ENCODE assay signal across 8 cellular contexts in genomic region chr20:2840138-2840966, GRCh38. TPM values are rescaled to one million over a fixed set of nuclear protein-coding genes. Genes with fewer than 3 reads are reported as not detected.
A peak's percentile ranks its signal among the peaks of the same experiment; 100 is the strongest.
DNase-seq lines count a peak whose midpoint lies in the region; ATAC-seq and TF ChIP-seq lines count a peak whose summit lies in the region.

TSS of gene PCED1A (minus strand) at chr20:2840655. CDS start at chr20:2839912, 743 bp downstream.
TSS of gene VPS16 (plus strand) at chr20:2840745. CDS start at chr20:2840775, 30 bp downstream.

- ATAC-seq in GM19043 (IDR thresholded peaks at IDR 0.05; ENCODE audit: low read depth, unreplicated experiment): peak; percentile 95
- ATAC-seq in HG03354 (IDR thresholded peaks at IDR 0.05; ENCODE audit: poor library complexity, severe bottlenecking, unreplicated experiment): peak; percentile 97

- H3K36me3 ChIP-seq in liver (ENCODE audit: control insufficient read depth in 4 of 4, insufficient read depth in 3 of 4, low read depth in 1 of 4, low read length in 3 of 4): peaks cover 0 to 9% (median 4%) of the 10 kb centered on the region in 4 donors

- peak within 1 kb of the TSS; percentile 87 to 93 for H3K27ac ChIP-seq in liver (ENCODE audit: low read depth in 1 of 2, low read length in 2 of 2)

- TF ChIP-seq RAD21 in liver (IDR thresholded peaks at IDR 0.05): no peak

- DNase-seq in Ammon's horn (ENCODE audit: low spot score) (peak; percentile 89), NCI-H69 (lab: John Stamatoyannopoulos, UW) (peak; percentile 95), dermis blood vessel endothelial cell (peak; percentile 89)
- DNase-seq in activated CD4-positive, alpha-beta T cell treated with anti-CD3 and anti-CD28 coated beads, Interleukin-2, amount 50 U/mL, for 1 hour: peak; percentile 85
- peak; percentile 92 for DNase-seq in stimulated activated CD4-positive, alpha-beta T cell treated with anti-CD3 and anti-CD28 coated beads, Interleukin-4, amount 100 ng/mL, for 24 hours

- H3K4me3 ChIP-seq in liver (ENCODE audit: low read depth in 1 of 3, low read length in 3 of 3): peak within 1 kb of the TSS; percentile 88 to 98 (median 90)

- no peak for TF ChIP-seq CTCF in liver (IDR thresholded peaks at IDR 0.05; ENCODE audit: low read depth, low read length, missing input control)

- no peaks in the 10 kb centered on the region for H3K27me3 ChIP-seq in liver (ENCODE audit: control insufficient read depth in 4 of 4, insufficient read depth in 4 of 4, low read length in 3 of 4)

- peak within 1 kb of the TSS; percentile 74 to 96 for H3K9ac ChIP-seq in liver (ENCODE audit: low read depth in 1 of 2, low read length in 2 of 2)

- H3K9me3 ChIP-seq in liver (ENCODE audit: control insufficient read depth in 4 of 4, low read length in 3 of 4): no peaks in the 10 kb centered on the region

- WGBS in liver: 7% methylated on average over 98 of the region's 98 CpGs

- peaks cover 9 to 16% (median 13%) of the 10 kb centered on the region in 4 donors for H3K4me1 ChIP-seq in liver (ENCODE audit: control insufficient read depth in 4 of 4, insufficient read depth in 4 of 4, low read length in 3 of 4)

TF ChIP-seq in liver, 16 proteins besides CTCF, POLR2A, EP300 and RAD21:
- TF ChIP-seq YY1 (IDR thresholded peaks at IDR 0.05) (peak; percentile 98), FOXA2 (IDR thresholded peaks at IDR 0.05) (no peak), GABPA (IDR thresholded peaks at IDR 0.05 in 1 of 2, conservative IDR thresholded peaks at IDR 0.05 in 1 of 2) (peak; percentile 80 to 94), EGR1 (IDR thresholded peaks at IDR 0.05; ENCODE audit: low read depth in 2 of 2) (no peak), TAF1 (conservative IDR thresholded peaks at IDR 0.05) (no peak), ZBTB33 (IDR thresholded peaks at IDR 0.05) (no peak), RXRA (IDR thresholded peaks at IDR 0.05) (no peak), JUND (IDR thresholded peaks at IDR 0.05) (no peak)

RNA-seq across cellular contexts. Expression of gene PCED1A, which starts in this region (rescaled TPM):
- total RNA-seq in dermis blood vessel endothelial cell (19.8 and 42.2 TPM in 2 replicates), liver (10 to 100 TPM; 12.5 to 13.4 TPM)
- polyA plus RNA-seq in liver: 10 to 100 TPM in 1 of 2 donors, 1 to 10 TPM in 1; 6.8 to 13.4 TPM

RNA-seq across cellular contexts. Expression of gene VPS16, which starts in this region (rescaled TPM):
- total RNA-seq in dermis blood vessel endothelial cell: 51.6 and 52.4 TPM in 2 replicates
- total RNA-seq in liver: 10 to 100 TPM; 16.7 to 24.3 TPM
- 10 to 100 TPM; 14.5 to 15.6 TPM for polyA plus RNA-seq in liver

Comparison
In these comparisons a context has a peak if more than half of its experiments do, and no peak if none do; other contexts are left out.
1. Peak in every context shown above with its lines: DNase-seq, ATAC-seq, H3K4me3 ChIP-seq and H3K27ac ChIP-seq.